ENCODE assay signal across 8 cellular contexts in genomic region chr18:8703781-8704301, GRCh38. TPM values are rescaled to one million over a fixed set of nuclear protein-coding genes. Genes with fewer than 3 reads are reported as not detected.
DNase-seq lines count a peak whose midpoint lies in the region; ATAC-seq, FAIRE-seq and TF ChIP-seq lines count a peak whose summit lies in the region.

No MANE protein-coding gene starts in this region.

- H3K27ac ChIP-seq in naive thymus-derived CD4-positive, alpha-beta T cell (ENCODE audit: low read depth, low read length), result no peak overlapping the region
- peak overlapping the region in 2 of 4 donors; percentile 83 to 90 for H3K27ac ChIP-seq in tibial nerve

- peaks cover 14 to 27% (median 16%) of the 10 kb centered on the region in 3 donors for H3K4me1 Mint-ChIP-seq in IgD-negative memory B cell
- H3K4me1 Mint-ChIP-seq in central memory CD8-positive, alpha-beta T cell, result peaks cover 19% of the 10 kb centered on the region
- peaks cover 13 to 29% (median 17%) of the 10 kb centered on the region in 7 donors for H3K4me1 Mint-ChIP-seq in naive thymus-derived CD4-positive, alpha-beta T cell

- no peaks in the 10 kb centered on the region for H3K9me3 Mint-ChIP-seq in IgD-negative memory B cell
- no peaks in the 10 kb centered on the region for H3K9me3 Mint-ChIP-seq in central memory CD8-positive, alpha-beta T cell
- peaks cover 0 to 2% (median 0%) of the 10 kb centered on the region in 11 donors for H3K9me3 Mint-ChIP-seq in naive thymus-derived CD4-positive, alpha-beta T cell

- FAIRE-seq in GM12891 (lab: Jason Lieb, UNC), result no peak

- TF ChIP-seq CTCF in AG04449 (IDR thresholded peaks at IDR 0.05; ENCODE audit: insufficient read depth, low read length, missing control alignments) (no peak), tibial nerve (IDR thresholded peaks at IDR 0.05) (no peak)

- no peak for DNase-seq in AG04449 (ENCODE audit: low read depth, low spot score)
- DNase-seq in central memory CD8-positive, alpha-beta T cell (ENCODE audit: low spot score in 2 of 2), result no peak
- DNase-seq in naive thymus-derived CD4-positive, alpha-beta T cell, result no peak
- DNase-seq in HT-29 (ENCODE audit: low spot score), result no peak
- no peak for DNase-seq in GM12891 (ENCODE audit: insufficient read length, low spot score)
- DNase-seq in tibial nerve (ENCODE audit: low spot score in 2 of 2), result no peak

- peaks cover 5 to 19% of the 10 kb centered on the region in 2 donors for H3K27me3 ChIP-seq in naive thymus-derived CD4-positive, alpha-beta T cell (ENCODE audit: control insufficient read depth in 2 of 2, insufficient read depth in 2 of 2, low read length in 2 of 2)
- no peaks in the 10 kb centered on the region for H3K27me3 ChIP-seq in tibial nerve

- no peak for TF ChIP-seq POLR2A in GM12891 (IDR thresholded peaks at IDR 0.05; ENCODE audit: low read depth, low read length)
- TF ChIP-seq POLR2A in tibial nerve (IDR thresholded peaks at IDR 0.05), result no peak

- no peaks in the 10 kb centered on the region for H3K36me3 ChIP-seq in naive thymus-derived CD4-positive, alpha-beta T cell (ENCODE audit: control insufficient read depth in 2 of 3, insufficient read depth in 3 of 3, low read length in 3 of 3)
- H3K36me3 ChIP-seq in tibial nerve, result no peaks in the 10 kb centered on the region

- peak overlapping the region; percentile 88 to 95 (median 92) for H3K4me3 Mint-ChIP-seq in IgD-negative memory B cell
- H3K4me3 Mint-ChIP-seq in central memory CD8-positive, alpha-beta T cell, result peak overlapping the region; percentile 91
- peak overlapping the region; percentile 83 to 96 (median 90) for H3K4me3 Mint-ChIP-seq in naive thymus-derived CD4-positive, alpha-beta T cell

- peak overlapping the region; percentile 55 for H3K4me3 ChIP-seq in AG04449 (ENCODE audit: low read depth, low read length)
- peak overlapping the region; percentile 75 for H3K4me3 ChIP-seq in naive thymus-derived CD4-positive, alpha-beta T cell (ENCODE audit: low read length)
- H3K4me3 ChIP-seq in tibial nerve, result no peak overlapping the region

- POLR2A ChIA-PET in AG04449 (lab: Yijun Ruan, JAX), result interaction anchor here (2.8 kb wide), 1 partner anchor 97 kb away, joined by 16 read pairs; no protein-coding TSS in a partner anchor
- POLR2A ChIA-PET in naive thymus-derived CD4-positive, alpha-beta T cell (lab: Charles Lee), result no interaction called here

- no peak for TF ChIP-seq EP300 in tibial nerve (IDR thresholded peaks at IDR 0.05)

- H3K27ac Mint-ChIP-seq in IgD-negative memory B cell, result peak overlapping the region in 1 of 3 donors; percentile 46
- H3K27ac Mint-ChIP-seq in central memory CD8-positive, alpha-beta T cell (ENCODE audit: low read depth), result peak overlapping the region; percentile 55
- H3K27ac Mint-ChIP-seq in naive thymus-derived CD4-positive, alpha-beta T cell, result peak overlapping the region in 2 of 9 donors; percentile 4 to 56

- no peaks in the 10 kb centered on the region for H3K36me3 Mint-ChIP-seq in IgD-negative memory B cell
- peaks cover 3% of the 10 kb centered on the region for H3K36me3 Mint-ChIP-seq in central memory CD8-positive, alpha-beta T cell (ENCODE audit: insufficient read depth)
- H3K36me3 Mint-ChIP-seq in naive thymus-derived CD4-positive, alpha-beta T cell, result no peaks in the 10 kb centered on the region

- no peak for ATAC-seq in central memory CD8-positive, alpha-beta T cell (replicated peaks; ENCODE audit: extremely low read depth, poor library complexity, severe bottlenecking)
- no peak for ATAC-seq in naive thymus-derived CD4-positive, alpha-beta T cell
- ATAC-seq in GM18858 (IDR thresholded peaks at IDR 0.05; ENCODE audit: unreplicated experiment), result no peak

- peaks cover 25% of the 10 kb centered on the region for H3K27me3 Mint-ChIP-seq in IgD-negative memory B cell
- peaks cover 73% of the 10 kb centered on the region for H3K27me3 Mint-ChIP-seq in central memory CD8-positive, alpha-beta T cell
- H3K27me3 Mint-ChIP-seq in naive thymus-derived CD4-positive, alpha-beta T cell, result peaks cover 63 to 74% (median 67%) of the 10 kb centered on the region in 5 donors

- H3K9me3 ChIP-seq in naive thymus-derived CD4-positive, alpha-beta T cell (ENCODE audit: control insufficient read depth in 2 of 3, low read length in 3 of 3), result no peaks in the 10 kb centered on the region
- H3K9me3 ChIP-seq in tibial nerve, result no peaks in the 10 kb centered on the region

- WGBS in tibial nerve, 2 donors, result 64 to 68% methylated on average over 14 to 16 of the region's 16 CpGs

- H3K4me1 ChIP-seq in naive thymus-derived CD4-positive, alpha-beta T cell (ENCODE audit: control insufficient read depth in 2 of 2, insufficient read depth in 2 of 2, low read length in 2 of 2), result peaks cover 6 to 21% of the 10 kb centered on the region in 2 donors
- H3K4me1 ChIP-seq in tibial nerve, result peaks cover 0 to 29% (median 9%) of the 10 kb centered on the region in 4 donors

- CTCF ChIA-PET in AG04449 (lab: Yijun Ruan, JAX), result interaction anchor here (0.8 to 5.9 kb wide), 6 partner anchors 9 to 285 kb away, joined by 3 to 35 read pairs (median 4); no protein-coding TSS in a partner anchor
- CTCF ChIA-PET in naive thymus-derived CD4-positive, alpha-beta T cell (lab: Charles Lee), result no interaction called here

- intact Hi-C loops in naive thymus-derived CD4-positive, alpha-beta T cell (cut with micrococcal nuclease), result loop anchor here (1.0 to 10.0 kb wide), 10 partner anchors 8 to 1211 kb away; partner anchors contain the start of genes ANKRD12 (in 2 of the 2), PPP4R1 (in 2 of the 2), NDUFV2 (in 1 of the 2) and RAB12 (in 1 of the 2)

TF ChIP-seq in GM12891, 5 proteins besides CTCF, POLR2A, EP300 and RAD21:
- TF ChIP-seq POLR2AphosphoS5 (IDR thresholded peaks at IDR 0.05; ENCODE audit: low read depth, low read length) (no peak), TAF1 (IDR thresholded peaks at IDR 0.05; ENCODE audit: low read depth, low read length) (no peak), PAX5 (IDR thresholded peaks at IDR 0.05; ENCODE audit: insufficient read depth, low read length, severe bottlenecking) (no peak)
TF ChIP-seq in GM12891: peak in this region for 0.

RNA-seq across cellular contexts. Expression of gene MTCL1, which starts 1.5 kb away (rescaled TPM):
- polyA plus RNA-seq in IgD-negative memory B cell, result 0.28 TPM
- under 1 TPM in 3 of 5 experiments, not detected in 2; 0.17 to 0.81 (median 0.61) TPM for total RNA-seq in naive thymus-derived CD4-positive, alpha-beta T cell
- not detected for polyA plus RNA-seq in naive thymus-derived CD4-positive, alpha-beta T cell
- 21.1 and 22.2 TPM in 2 replicates for total RNA-seq in HT-29 (2014; rRNA removed; shearing (Covaris generic))
- 0.21 TPM for polyA plus RNA-seq in GM12891 (2012; ENCODE audit: low read depth, missing spikeins)
- total RNA-seq in tibial nerve, result 10 to 100 TPM in 1 of 4 donors, 1 to 10 TPM in 3; 4.6 to 18.3 (median 5.3) TPM

Comparison
In these comparisons a context has a peak if more than half of its experiments do, and no peak if none do; other contexts are left out.
1. H3K4me3 ChIP-seq: peak in AG04449 (single experiment) and naive thymus-derived CD4-positive, alpha-beta T cell (single experiment); none in tibial nerve (0 of 4).
2. Peak in every context shown above with its lines, with median percentiles within 50 percentile points of each other: H3K4me3 Mint-ChIP-seq.